ENCODE assay signal across 11 cellular contexts in genomic region chr2:217942731-217943335, GRCh38. TPM values are rescaled to one million over a fixed set of nuclear protein-coding genes. Genes with fewer than 3 reads are reported as not detected.
DNase-seq lines count a peak whose midpoint lies in the region; ATAC-seq and TF ChIP-seq lines count a peak whose summit lies in the region.
"Had no signal": no experiment of that assay in that cellular context is flagged by ENCODE, and none has a peak within 500 bp of the region (broad histone marks: within the 10 kb centered on the region; RNA-seq: fewer than 3 reads in every experiment).

No MANE protein-coding gene starts in this region.

- 21 to 25% methylated on average over 3 of the region's 3 CpGs for WGBS in body of pancreas, 2 donors

- H3K4me1 ChIP-seq in BLaER1 (peaks cover 34% of the 10 kb centered on the region), body of pancreas (peaks cover 81% of the 10 kb centered on the region), Karpas-422 (ENCODE audit: low read length) (no peaks in the 10 kb centered on the region)

- H3K4me3 ChIP-seq in BLaER1 (no peak overlapping the region), body of pancreas (peak overlapping the region in 1 of 2 donors; percentile 24), Karpas-422 (ENCODE audit: low read length) (no peak overlapping the region)

- peak in 1 of 3 donors; percentile 22 for TF ChIP-seq POLR2A in body of pancreas (IDR thresholded peaks at IDR 0.05)

- no peak overlapping the region for H3K9ac ChIP-seq in BLaER1
- H3K9ac ChIP-seq in Karpas-422 (ENCODE audit: low read length), result no peak overlapping the region

- H3K9me2 ChIP-seq in Karpas-422 (replicated peaks; ENCODE audit: insufficient read depth, low read length), result no peaks in the 10 kb centered on the region

- H2AFZ ChIP-seq in Karpas-422 (ENCODE audit: low read length), result no peak overlapping the region

- ATAC-seq in body of pancreas (peak; percentile 49), sciatic nerve (peak; percentile 1)

- H4K20me1 ChIP-seq in BLaER1 (peaks cover 96% of the 10 kb centered on the region), Karpas-422 (ENCODE audit: insufficient read depth, low read depth, low read length) (no peaks in the 10 kb centered on the region)

- no peaks in the 10 kb centered on the region for H3K79me2 ChIP-seq in Karpas-422 (ENCODE audit: low read length)

- H3K36me3 ChIP-seq in BLaER1, result peaks cover 17% of the 10 kb centered on the region; the same call in 1 of the 2 replicates
- no peaks in the 10 kb centered on the region for H3K36me3 ChIP-seq in body of pancreas (replicated peaks in 1 of 2; ENCODE audit: insufficient read depth in 1 of 2, low read depth in 2 of 2)
- H3K36me3 ChIP-seq in Karpas-422 (ENCODE audit: insufficient read depth, low read length), result no peaks in the 10 kb centered on the region

- TF ChIP-seq CTCF in body of pancreas (IDR thresholded peaks at IDR 0.05), result no peak

- intact Hi-C loops in body of pancreas (cut with DNase I) (no loop called here), sciatic nerve (cut with DNase I) (loop anchor here (5.0 kb wide), 1 partner anchor 44 kb away; no protein-coding TSS in a partner anchor)

- H3K9me3 ChIP-seq in BLaER1 (no peaks in the 10 kb centered on the region), body of pancreas (no peaks in the 10 kb centered on the region), Karpas-422 (ENCODE audit: low read length) (no peaks in the 10 kb centered on the region)

- H3K27ac ChIP-seq in BLaER1 (no peak overlapping the region), body of pancreas (peak overlapping the region; percentile 62 to 90 (median 68)), Karpas-422 (ENCODE audit: low read length) (no peak overlapping the region)

- H3K27me3 ChIP-seq in BLaER1, result no peaks in the 10 kb centered on the region
- H3K27me3 ChIP-seq in body of pancreas, result no peaks in the 10 kb centered on the region
- H3K27me3 ChIP-seq in Karpas-422 (ENCODE audit: low read length), result no peaks in the 10 kb centered on the region

- H3K4me2 ChIP-seq in BLaER1 (peak overlapping the region; percentile 62), Karpas-422 (ENCODE audit: low read depth, low read length, poor library complexity, severe bottlenecking) (no peak overlapping the region)

- DNase-seq in body of pancreas (peak in 2 of 4 donors; percentile 42 to 46), kidney glomerular epithelial cell (lab: John Stamatoyannopoulos, UW) (peak; percentile 30), sciatic nerve (ENCODE audit: low spot score) (no peak), T-helper 1 cell (no peak), Karpas-422 (no peak), NCI-H748 (lab: John Stamatoyannopoulos, UW; ENCODE audit: unreplicated experiment) (no peak)
- no peak for DNase-seq in activated CD4-positive, alpha-beta T cell treated with anti-CD3 and anti-CD28 coated beads for 4 hours
- DNase-seq: DMS 273 treated with DMSO at 0.1 percent for 48 hours; NCI-H446 treated with DMSO at 0.1 percent for 48 hours; stimulated activated CD4-positive, alpha-beta T cell treated with anti-CD3 and anti-CD28 coated beads, Interleukin-2, amount 100 ng/mL, for 24 hours had no signal

RNA-seq across cellular contexts. Expression of gene TNS1, which starts 60.0 kb away (rescaled TPM):
- total RNA-seq in body of pancreas (100 to 1,000 TPM; 168 to 174 TPM), sciatic nerve (703 TPM)
- total RNA-seq in Karpas-422 (2014; rRNA removed; shearing (Covaris generic); ENCODE audit: low replicate concordance), result 1.7 TPM in 1 of 2 replicates, not detected in the other

Comparison
In these comparisons a context has a peak if more than half of its experiments do, and no peak if none do; other contexts are left out.
1. H3K27ac ChIP-seq: peak in body of pancreas (4 of 4); none in BLaER1 (single experiment) and Karpas-422 (single experiment).
2. RNA of gene TNS1, which starts 60.0 kb away (total RNA-seq): 703 TPM in sciatic nerve (single experiment) and 168 to 174 TPM in body of pancreas; 1.7 TPM in Karpas-422; every median in the first group is over 10 times any median in the second.